ENCODE assay signal across 19 cellular contexts in the genomic region with DNA sequence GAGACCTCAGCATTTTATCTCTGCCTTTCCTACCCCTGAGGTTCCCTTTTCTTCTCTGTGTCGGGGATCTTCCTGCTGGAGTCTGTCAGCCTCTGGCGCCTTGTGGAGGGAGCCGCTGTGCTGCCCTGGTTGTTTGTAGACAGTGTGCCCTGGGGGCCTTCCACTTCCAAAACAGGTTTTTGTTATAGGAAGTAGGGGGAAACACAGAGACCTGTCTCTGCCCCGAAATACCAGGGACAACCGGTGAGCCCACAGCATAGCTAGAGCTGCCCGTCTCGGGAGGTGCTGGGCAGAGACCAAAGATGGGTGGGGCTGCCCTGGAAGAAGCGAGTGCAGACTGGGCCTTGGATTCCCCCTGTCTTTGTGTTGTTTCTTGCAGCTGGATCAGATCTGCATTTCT. TPM values are rescaled to one million over a fixed set of nuclear protein-coding genes. Genes with fewer than 3 reads are reported as not detected.
DNase-seq lines count a peak whose midpoint lies in the region; FAIRE-seq and TF ChIP-seq lines count a peak whose summit lies in the region.
"Had no signal": no experiment of that assay in that cellular context is flagged by ENCODE, and none has a peak within 500 bp of the region (broad histone marks: within the 10 kb centered on the region; RNA-seq: fewer than 3 reads in every experiment).

No MANE protein-coding gene starts in this region.

- H3K27ac ChIP-seq in BLaER1, result no peak overlapping the region
- peak overlapping the region; percentile 11; the same call in 1 of the 2 replicates for H3K27ac ChIP-seq in RWPE1
- H3K27ac ChIP-seq in brain microvascular endothelial cell, result no peak overlapping the region
- H3K27ac ChIP-seq: C4-2B had no signal

- peaks cover 17% of the 10 kb centered on the region; the same call in 1 of the 2 replicates for H3K4me1 ChIP-seq in BLaER1
- H3K4me1 ChIP-seq: Caco-2, HAP-1 had no signal

- CTCF ChIA-PET in RWPE1 (lab: Yijun Ruan, JAX), result no interaction called here

- H3K27me3 Mint-ChIP-seq in neural crest cell (ENCODE audit: low read depth), result no peaks in the 10 kb centered on the region
- H3K27me3 Mint-ChIP-seq: B cell; CD4-positive, alpha-beta T cell had no signal

- H3K27me3 ChIP-seq in BLaER1, result no peaks in the 10 kb centered on the region
- H3K27me3 ChIP-seq in brain microvascular endothelial cell (replicated peaks), result no peaks in the 10 kb centered on the region

- no peaks in the 10 kb centered on the region for H3K9me3 Mint-ChIP-seq in neural crest cell
- H3K9me3 Mint-ChIP-seq: CD4-positive, alpha-beta T cell had no signal

- peak overlapping the region; percentile 24; the same call in 1 of the 2 replicates for H3K9ac ChIP-seq in BLaER1

- H4K20me1 ChIP-seq in BLaER1, result peaks cover 69% of the 10 kb centered on the region

- peaks cover 4% of the 10 kb centered on the region for H3K4me1 Mint-ChIP-seq in neural crest cell

- peaks cover 87% of the 10 kb centered on the region for H3K36me3 ChIP-seq in BLaER1
- H3K36me3 ChIP-seq in brain microvascular endothelial cell (replicated peaks), result peaks cover 6% of the 10 kb centered on the region

- H3K4me3 Mint-ChIP-seq in neural crest cell, result peak overlapping the region; percentile 23
- H3K4me3 Mint-ChIP-seq: B cell; CD4-positive, alpha-beta T cell had no signal

- H3K4me2 ChIP-seq in BLaER1, result no peak overlapping the region

- in situ Hi-C loops in brain microvascular endothelial cell (cut with HindIII; ENCODE audit: low pct_ligation_motif_present, low sequenced_read_pairs), result no loop called here

- POLR2A ChIA-PET in RWPE1 (lab: Yijun Ruan, JAX; ENCODE audit: low non-redundant PET), result no interaction called here

- DNase-seq in ELF-1 (ENCODE audit: low read depth, low spot score) (peak; percentile 88), RWPE1 (ENCODE audit: low spot score) (no peak), neural crest cell (ENCODE audit: low read depth, low spot score) (no peak), NCI-H2107 (lab: John Stamatoyannopoulos, UW) (no peak), brain microvascular endothelial cell (no peak), medulla oblongata (ENCODE audit: extremely low spot score) (no peak), urothelium cell line (ENCODE audit: low spot score) (no peak)
- DNase-seq: 8988T; Caco-2; CD4-positive, alpha-beta T cell; GF-D8 had no signal

- peak overlapping the region; percentile 35 for H3K27ac Mint-ChIP-seq in neural crest cell (ENCODE audit: unreplicated experiment)
- H3K27ac Mint-ChIP-seq: B cell; CD4-positive, alpha-beta T cell had no signal

- no peak for TF ChIP-seq CTCF in RWPE1 (conservative IDR thresholded peaks at IDR 0.05; ENCODE audit: low read depth)
- no peak for TF ChIP-seq CTCF in neural crest cell (conservative IDR thresholded peaks at IDR 0.05)
- no peak for TF ChIP-seq CTCF in brain microvascular endothelial cell (IDR thresholded peaks at IDR 0.05; ENCODE audit: low read depth, low read length, missing control alignments)

- no peaks in the 10 kb centered on the region for H3K36me3 Mint-ChIP-seq in neural crest cell (ENCODE audit: low read depth)

- no peaks in the 10 kb centered on the region for H3K9me3 ChIP-seq in BLaER1
- H3K9me3 ChIP-seq: Caco-2, HAP-1 had no signal

- H3K4me3 ChIP-seq in BLaER1, result no peak overlapping the region
- no peak overlapping the region for H3K4me3 ChIP-seq in brain microvascular endothelial cell (ENCODE audit: low read depth, low read length)
- H3K4me3 ChIP-seq: HAP-1 had no signal

- no peak for FAIRE-seq in urothelium cell line (lab: Jason Lieb, UNC)
- FAIRE-seq: D721Med, H1 had no signal

RNA-seq across cellular contexts. Expression of a gene that starts 8.0 kb away (rescaled TPM):
- 114 and 116 TPM in 2 replicates for total RNA-seq in neural crest cell

RNA-seq across cellular contexts. Expression of a gene that starts 8.6 kb away (rescaled TPM):
- 76.6 and 82.9 TPM in 2 replicates for total RNA-seq in neural crest cell

RNA-seq across cellular contexts. Expression of a gene that starts 9.3 kb away (rescaled TPM):
- 2.3 and 4.2 TPM in 2 replicates for total RNA-seq in neural crest cell
- total RNA-seq: H1 had no signal

RNA-seq across cellular contexts. Expression of a gene that starts 13.7 kb away (rescaled TPM):
- total RNA-seq in neural crest cell, result 0.86 and 1.2 TPM in 2 replicates

RNA-seq across cellular contexts. Expression of a gene that starts 29.4 kb away (rescaled TPM):
- total RNA-seq in neural crest cell, result 0.30 and 0.35 TPM in 2 replicates
- total RNA-seq: B cell; Caco-2; CD4-positive, alpha-beta T cell; Daoy; HT1080 had no signal
